ENCODE assay signal across 1 cellular context in the genomic region with DNA sequence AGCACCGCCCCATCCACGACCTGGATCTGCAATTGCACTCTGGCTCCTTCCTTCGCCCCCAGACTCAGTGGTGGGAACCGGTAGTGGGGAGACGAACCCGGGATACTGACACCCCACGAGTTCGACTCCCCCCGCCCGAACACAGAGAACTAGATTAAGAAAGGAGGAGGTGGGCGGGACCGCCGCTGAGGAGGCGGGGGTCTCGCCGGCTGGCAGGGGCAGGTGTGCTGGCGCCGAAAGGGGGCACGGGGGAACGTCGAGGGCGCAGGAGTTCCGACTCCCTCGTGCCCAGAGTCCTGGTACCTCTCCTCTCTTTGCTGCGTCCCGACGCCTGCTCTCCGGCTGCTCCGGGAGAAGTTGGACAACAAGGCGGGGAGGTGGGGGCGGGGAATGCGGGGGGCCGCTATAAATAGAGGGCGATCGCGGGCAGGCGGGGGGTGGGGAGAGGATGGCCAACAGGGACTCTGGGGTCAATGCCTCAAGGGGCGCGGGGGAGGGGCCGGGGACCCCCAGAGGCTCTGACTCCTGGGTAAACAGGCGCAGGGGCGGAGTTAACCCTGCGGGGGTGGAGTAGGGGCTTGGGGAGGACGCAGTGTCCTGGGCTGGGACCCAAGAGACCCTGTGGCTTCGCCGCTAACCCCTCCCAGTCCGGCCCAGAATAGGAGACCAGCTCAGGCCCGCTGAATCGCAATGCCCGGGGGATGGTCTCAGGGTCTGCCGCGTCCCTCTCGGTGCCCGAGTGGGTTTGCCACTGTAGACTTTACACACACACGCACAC.
TF ChIP-seq lines count a peak whose summit lies in the region.

No MANE protein-coding gene starts in this region.

TF ChIP-seq in H1, 55 proteins besides CTCF, POLR2A, EP300 and RAD21:
- TF ChIP-seq TAF1 (IDR thresholded peaks at IDR 0.05; ENCODE audit: low read depth, low read length) (no peak; the same call in 1 of the 2 replicates), JUN (IDR thresholded peaks at IDR 0.05; ENCODE audit: low read depth, low read length) (no peak), NRF1 (IDR thresholded peaks at IDR 0.05; ENCODE audit: low read depth, low read length) (no peak), NANOG (IDR thresholded peaks at IDR 0.05; ENCODE audit: insufficient read depth, low read depth, low read length, poor library complexity, severe bottlenecking) (no peak), SP2 (IDR thresholded peaks at IDR 0.05; ENCODE audit: low read length) (no peak), PHF8 (conservative IDR thresholded peaks at IDR 0.05; ENCODE audit: low read depth, low read length) (no peak; the same call in none of the 2 replicates), BACH1 (IDR thresholded peaks at IDR 0.05; ENCODE audit: low read length) (peak; percentile 47; the same call in 1 of the 2 replicates), ASH2L (IDR thresholded peaks at IDR 0.05; ENCODE audit: low read length) (peak; percentile 60), CTBP2 (IDR thresholded peaks at IDR 0.05; ENCODE audit: borderline replicate concordance, insufficient read depth, insufficient read length, low read length) (peak; percentile 46), KDM4A (IDR thresholded peaks at IDR 0.05; ENCODE audit: low read depth, low read length, severe bottlenecking) (peak; percentile 32), EGR1 (IDR thresholded peaks at IDR 0.05; ENCODE audit: borderline replicate concordance, low read depth, low read length) (peak; percentile 59; the same call in 1 of the 2 replicates), HDAC2 (IDR thresholded peaks at IDR 0.05; ENCODE audit: borderline replicate concordance in 1 of 2, low read depth in 2 of 2, low read length in 2 of 2) (peak in 1 of 2 experiments; percentile 79; a peak in 1 of 4 replicates)
- TF ChIP-seq, protein P1, sequence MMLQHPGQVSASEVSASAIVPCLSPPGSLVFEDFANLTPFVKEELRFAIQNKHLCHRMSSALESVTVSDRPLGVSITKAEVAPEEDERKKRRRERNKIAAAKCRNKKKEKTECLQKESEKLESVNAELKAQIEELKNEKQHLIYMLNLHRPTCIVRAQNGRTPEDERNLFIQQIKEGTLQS (IDR thresholded peaks at IDR 0.05; ENCODE audit: insufficient read depth, low read depth, low read length), result no peak
- TF ChIP-seq, protein P2, sequence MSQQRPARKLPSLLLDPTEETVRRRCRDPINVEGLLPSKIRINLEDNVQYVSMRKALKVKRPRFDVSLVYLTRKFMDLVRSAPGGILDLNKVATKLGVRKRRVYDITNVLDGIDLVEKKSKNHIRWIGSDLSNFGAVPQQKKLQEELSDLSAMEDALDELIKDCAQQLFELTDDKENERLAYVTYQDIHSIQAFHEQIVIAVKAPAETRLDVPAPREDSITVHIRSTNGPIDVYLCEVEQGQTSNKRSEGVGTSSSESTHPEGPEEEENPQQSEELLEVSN (IDR thresholded peaks at IDR 0.05), result peak; percentile 93
- TF ChIP-seq, protein P3, sequence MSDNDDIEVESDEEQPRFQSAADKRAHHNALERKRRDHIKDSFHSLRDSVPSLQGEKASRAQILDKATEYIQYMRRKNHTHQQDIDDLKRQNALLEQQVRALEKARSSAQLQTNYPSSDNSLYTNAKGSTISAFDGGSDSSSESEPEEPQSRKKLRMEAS (IDR thresholded peaks at IDR 0.05), result peak; percentile 90
